Comparison of ENCODE assay signal across 5 cellular contexts in genomic region chr5:156848447-156848846, GRCh38. TPM values are rescaled to one million over a fixed set of nuclear protein-coding genes. Genes with fewer than 3 reads are reported as not detected.
"Had no signal": no experiment of that assay in that cellular context is flagged by ENCODE, and none has a peak within 500 bp of the region (broad histone marks: within the 10 kb centered on the region; RNA-seq: fewer than 3 reads in every experiment).

No MANE protein-coding gene starts in this region.

RNA-seq across cellular contexts. Expression of gene PPP1R2B, which starts 1.6 kb away (rescaled TPM):
- total RNA-seq: HT-29, IMR-90, K562 had no signal
- polyA plus RNA-seq: HepG2, IgD-negative memory B cell, IMR-90 had no signal
